Comparison of ENCODE assay signal across 1 cellular context in the genomic region with DNA sequence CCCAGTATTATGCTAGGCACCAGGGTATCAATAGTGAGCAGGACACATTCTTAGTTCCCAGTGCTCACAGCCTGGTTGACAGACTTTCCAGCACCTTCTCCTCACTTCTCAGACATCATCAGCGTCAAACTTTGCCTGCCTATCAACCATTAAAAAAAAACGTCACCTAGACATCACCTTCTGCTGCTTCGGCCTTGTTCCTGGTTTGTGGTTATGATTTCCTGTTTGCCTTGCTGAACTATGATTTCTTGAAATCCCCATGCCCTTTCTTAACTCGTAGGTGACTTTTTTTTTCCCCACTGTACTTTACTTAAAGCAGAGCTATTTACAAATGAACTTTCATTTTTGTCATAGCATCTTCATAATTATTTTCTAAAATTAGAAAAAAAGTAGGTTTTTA.
TF ChIP-seq lines count a peak whose summit lies in the region.

No MANE protein-coding gene starts in this region.

TF ChIP-seq in GM12878, 131 proteins besides CTCF, POLR2A, EP300 and RAD21 (continued from another document and continues in another):
- TF ChIP-seq, protein P1, sequence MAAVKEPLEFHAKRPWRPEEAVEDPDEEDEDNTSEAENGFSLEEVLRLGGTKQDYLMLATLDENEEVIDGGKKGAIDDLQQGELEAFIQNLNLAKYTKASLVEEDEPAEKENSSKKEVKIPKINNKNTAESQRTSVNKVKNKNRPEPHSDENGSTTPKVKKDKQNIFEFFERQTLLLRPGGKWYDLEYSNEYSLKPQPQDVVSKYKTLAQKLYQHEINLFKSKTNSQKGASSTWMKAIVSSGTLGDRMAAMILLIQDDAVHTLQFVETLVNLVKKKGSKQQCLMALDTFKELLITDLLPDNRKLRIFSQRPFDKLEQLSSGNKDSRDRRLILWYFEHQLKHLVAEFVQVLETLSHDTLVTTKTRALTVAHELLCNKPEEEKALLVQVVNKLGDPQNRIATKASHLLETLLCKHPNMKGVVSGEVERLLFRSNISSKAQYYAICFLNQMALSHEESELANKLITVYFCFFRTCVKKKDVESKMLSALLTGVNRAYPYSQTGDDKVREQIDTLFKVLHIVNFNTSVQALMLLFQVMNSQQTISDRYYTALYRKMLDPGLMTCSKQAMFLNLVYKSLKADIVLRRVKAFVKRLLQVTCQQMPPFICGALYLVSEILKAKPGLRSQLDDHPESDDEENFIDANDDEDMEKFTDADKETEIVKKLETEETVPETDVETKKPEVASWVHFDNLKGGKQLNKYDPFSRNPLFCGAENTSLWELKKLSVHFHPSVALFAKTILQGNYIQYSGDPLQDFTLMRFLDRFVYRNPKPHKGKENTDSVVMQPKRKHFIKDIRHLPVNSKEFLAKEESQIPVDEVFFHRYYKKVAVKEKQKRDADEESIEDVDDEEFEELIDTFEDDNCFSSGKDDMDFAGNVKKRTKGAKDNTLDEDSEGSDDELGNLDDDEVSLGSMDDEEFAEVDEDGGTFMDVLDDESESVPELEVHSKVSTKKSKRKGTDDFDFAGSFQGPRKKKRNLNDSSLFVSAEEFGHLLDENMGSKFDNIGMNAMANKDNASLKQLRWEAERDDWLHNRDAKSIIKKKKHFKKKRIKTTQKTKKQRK (IDR thresholded peaks at IDR 0.05; ENCODE audit: low read depth, low read length): no peak
- TF ChIP-seq IRF4 (IDR thresholded peaks at IDR 0.05; ENCODE audit: low read depth, low read length) (no peak), SP1 (IDR thresholded peaks at IDR 0.05; ENCODE audit: low read depth, low read length) (peak; percentile 29), PAX8 (IDR thresholded peaks at IDR 0.05) (no peak), MXI1 (IDR thresholded peaks at IDR 0.05; ENCODE audit: low read depth, low read length) (no peak), CHD1 (IDR thresholded peaks at IDR 0.05; ENCODE audit: low read depth, low read length) (no peak), MEF2A (IDR thresholded peaks at IDR 0.05; ENCODE audit: insufficient read depth, low read depth, low read length) (peak; percentile 62; the same call in 1 of the 2 replicates), BACH1 (IDR thresholded peaks at IDR 0.05; ENCODE audit: borderline replicate concordance) (no peak), SIX5 (IDR thresholded peaks at IDR 0.05; ENCODE audit: low read depth, low read length, severe bottlenecking) (no peak), GATAD2B (conservative IDR thresholded peaks at IDR 0.05; ENCODE audit: low read depth) (no peak), DPF2 (IDR thresholded peaks at IDR 0.05) (peak; percentile 76), HDAC2 (IDR thresholded peaks at IDR 0.05) (no peak), CEBPB (IDR thresholded peaks at IDR 0.05; ENCODE audit: borderline replicate concordance in 1 of 2, low read depth in 2 of 2, low read length in 2 of 2) (no peak), RELA (IDR thresholded peaks at IDR 0.05; ENCODE audit: borderline replicate concordance, partially characterized antibody) (no peak), YY1 (IDR thresholded peaks at IDR 0.05; ENCODE audit: low read depth, low read length) (0 out of 2 replicates have a peak, but pooled peaks have one; percentile 32), YBX1 (IDR thresholded peaks at IDR 0.05) (no peak), TAF1 (IDR thresholded peaks at IDR 0.05; ENCODE audit: borderline replicate concordance, low read depth, low read length) (no peak), EGR1 (IDR thresholded peaks at IDR 0.05; ENCODE audit: borderline replicate concordance in 1 of 2, low read depth in 2 of 2, low read length in 2 of 2) (no peak), CREM (IDR thresholded peaks at IDR 0.05; ENCODE audit: low read depth) (peak; percentile 73), NR2C2 (IDR thresholded peaks at IDR 0.05; ENCODE audit: borderline replicate concordance, control insufficient read depth, insufficient read length, low read depth) (no peak), BMI1 (IDR thresholded peaks at IDR 0.05; ENCODE audit: borderline replicate concordance) (peak; percentile 44; the same call in 1 of the 2 replicates), RCOR1 (conservative IDR thresholded peaks at IDR 0.05; ENCODE audit: low read depth, low read length) (no peak), STAT1 (conservative IDR thresholded peaks at IDR 0.05) (no peak), NFXL1 (IDR thresholded peaks at IDR 0.05; ENCODE audit: borderline replicate concordance) (no peak), MYB (IDR thresholded peaks at IDR 0.05; ENCODE audit: borderline replicate concordance, low read depth, low read length) (no peak), POLR2AphosphoS2 (IDR thresholded peaks at IDR 0.05; ENCODE audit: low read depth, low read length) (no peak), ZZZ3 (IDR thresholded peaks at IDR 0.05; ENCODE audit: control insufficient read depth, insufficient read length, low read depth) (no peak), EED (IDR thresholded peaks at IDR 0.05; ENCODE audit: low read depth) (peak; percentile 66; the same call in 1 of the 2 replicates), TCF3 (IDR thresholded peaks at IDR 0.05; ENCODE audit: borderline replicate concordance, insufficient read depth, low read depth, low read length) (no peak), NBN (IDR thresholded peaks at IDR 0.05) (peak; percentile 83), CBFB (IDR thresholded peaks at IDR 0.05; ENCODE audit: low read depth) (peak; percentile 78; the same call in 1 of the 2 replicates), WRNIP1 (IDR thresholded peaks at IDR 0.05; ENCODE audit: borderline replicate concordance, low read depth, low read length) (0 out of 2 replicates have a peak, but pooled peaks have one; percentile 62), SREBF1 (IDR thresholded peaks at IDR 0.05; ENCODE audit: low read length) (no peak), POU2F2 (IDR thresholded peaks at IDR 0.05; ENCODE audit: borderline replicate concordance, low read depth, low read length) (no peak; the same call in 2 of the 3 replicates), LARP7 (IDR thresholded peaks at IDR 0.05) (no peak), SUZ12 (IDR thresholded peaks at IDR 0.05; ENCODE audit: unreplicated experiment) (no peak)
- TF ChIP-seq, protein P2, sequence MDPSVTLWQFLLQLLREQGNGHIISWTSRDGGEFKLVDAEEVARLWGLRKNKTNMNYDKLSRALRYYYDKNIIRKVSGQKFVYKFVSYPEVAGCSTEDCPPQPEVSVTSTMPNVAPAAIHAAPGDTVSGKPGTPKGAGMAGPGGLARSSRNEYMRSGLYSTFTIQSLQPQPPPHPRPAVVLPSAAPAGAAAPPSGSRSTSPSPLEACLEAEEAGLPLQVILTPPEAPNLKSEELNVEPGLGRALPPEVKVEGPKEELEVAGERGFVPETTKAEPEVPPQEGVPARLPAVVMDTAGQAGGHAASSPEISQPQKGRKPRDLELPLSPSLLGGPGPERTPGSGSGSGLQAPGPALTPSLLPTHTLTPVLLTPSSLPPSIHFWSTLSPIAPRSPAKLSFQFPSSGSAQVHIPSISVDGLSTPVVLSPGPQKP (IDR thresholded peaks at IDR 0.05; ENCODE audit: low read depth, low read length): no peak
- TF ChIP-seq, protein P3, sequence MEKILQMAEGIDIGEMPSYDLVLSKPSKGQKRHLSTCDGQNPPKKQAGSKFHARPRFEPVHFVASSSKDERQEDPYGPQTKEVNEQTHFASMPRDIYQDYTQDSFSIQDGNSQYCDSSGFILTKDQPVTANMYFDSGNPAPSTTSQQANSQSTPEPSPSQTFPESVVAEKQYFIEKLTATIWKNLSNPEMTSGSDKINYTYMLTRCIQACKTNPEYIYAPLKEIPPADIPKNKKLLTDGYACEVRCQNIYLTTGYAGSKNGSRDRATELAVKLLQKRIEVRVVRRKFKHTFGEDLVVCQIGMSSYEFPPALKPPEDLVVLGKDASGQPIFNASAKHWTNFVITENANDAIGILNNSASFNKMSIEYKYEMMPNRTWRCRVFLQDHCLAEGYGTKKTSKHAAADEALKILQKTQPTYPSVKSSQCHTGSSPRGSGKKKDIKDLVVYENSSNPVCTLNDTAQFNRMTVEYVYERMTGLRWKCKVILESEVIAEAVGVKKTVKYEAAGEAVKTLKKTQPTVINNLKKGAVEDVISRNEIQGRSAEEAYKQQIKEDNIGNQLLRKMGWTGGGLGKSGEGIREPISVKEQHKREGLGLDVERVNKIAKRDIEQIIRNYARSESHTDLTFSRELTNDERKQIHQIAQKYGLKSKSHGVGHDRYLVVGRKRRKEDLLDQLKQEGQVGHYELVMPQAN (conservative IDR thresholded peaks at IDR 0.05): no peak
- TF ChIP-seq, protein P4, sequence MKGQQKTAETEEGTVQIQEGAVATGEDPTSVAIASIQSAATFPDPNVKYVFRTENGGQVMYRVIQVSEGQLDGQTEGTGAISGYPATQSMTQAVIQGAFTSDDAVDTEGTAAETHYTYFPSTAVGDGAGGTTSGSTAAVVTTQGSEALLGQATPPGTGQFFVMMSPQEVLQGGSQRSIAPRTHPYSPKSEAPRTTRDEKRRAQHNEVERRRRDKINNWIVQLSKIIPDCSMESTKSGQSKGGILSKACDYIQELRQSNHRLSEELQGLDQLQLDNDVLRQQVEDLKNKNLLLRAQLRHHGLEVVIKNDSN (IDR thresholded peaks at IDR 0.05; ENCODE audit: borderline replicate concordance, extremely low read length, insufficient read depth, low read depth, low read length): no peak
- TF ChIP-seq, protein P5, sequence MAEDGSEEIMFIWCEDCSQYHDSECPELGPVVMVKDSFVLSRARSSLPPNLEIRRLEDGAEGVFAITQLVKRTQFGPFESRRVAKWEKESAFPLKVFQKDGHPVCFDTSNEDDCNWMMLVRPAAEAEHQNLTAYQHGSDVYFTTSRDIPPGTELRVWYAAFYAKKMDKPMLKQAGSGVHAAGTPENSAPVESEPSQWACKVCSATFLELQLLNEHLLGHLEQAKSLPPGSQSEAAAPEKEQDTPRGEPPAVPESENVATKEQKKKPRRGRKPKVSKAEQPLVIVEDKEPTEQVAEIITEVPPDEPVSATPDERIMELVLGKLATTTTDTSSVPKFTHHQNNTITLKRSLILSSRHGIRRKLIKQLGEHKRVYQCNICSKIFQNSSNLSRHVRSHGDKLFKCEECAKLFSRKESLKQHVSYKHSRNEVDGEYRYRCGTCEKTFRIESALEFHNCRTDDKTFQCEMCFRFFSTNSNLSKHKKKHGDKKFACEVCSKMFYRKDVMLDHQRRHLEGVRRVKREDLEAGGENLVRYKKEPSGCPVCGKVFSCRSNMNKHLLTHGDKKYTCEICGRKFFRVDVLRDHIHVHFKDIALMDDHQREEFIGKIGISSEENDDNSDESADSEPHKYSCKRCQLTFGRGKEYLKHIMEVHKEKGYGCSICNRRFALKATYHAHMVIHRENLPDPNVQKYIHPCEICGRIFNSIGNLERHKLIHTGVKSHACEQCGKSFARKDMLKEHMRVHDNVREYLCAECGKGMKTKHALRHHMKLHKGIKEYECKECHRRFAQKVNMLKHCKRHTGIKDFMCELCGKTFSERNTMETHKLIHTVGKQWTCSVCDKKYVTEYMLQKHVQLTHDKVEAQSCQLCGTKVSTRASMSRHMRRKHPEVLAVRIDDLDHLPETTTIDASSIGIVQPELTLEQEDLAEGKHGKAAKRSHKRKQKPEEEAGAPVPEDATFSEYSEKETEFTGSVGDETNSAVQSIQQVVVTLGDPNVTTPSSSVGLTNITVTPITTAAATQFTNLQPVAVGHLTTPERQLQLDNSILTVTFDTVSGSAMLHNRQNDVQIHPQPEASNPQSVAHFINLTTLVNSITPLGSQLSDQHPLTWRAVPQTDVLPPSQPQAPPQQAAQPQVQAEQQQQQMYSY (CRISPR knock-in tag; IDR thresholded peaks at IDR 0.05): no peak
- TF ChIP-seq, protein P6, sequence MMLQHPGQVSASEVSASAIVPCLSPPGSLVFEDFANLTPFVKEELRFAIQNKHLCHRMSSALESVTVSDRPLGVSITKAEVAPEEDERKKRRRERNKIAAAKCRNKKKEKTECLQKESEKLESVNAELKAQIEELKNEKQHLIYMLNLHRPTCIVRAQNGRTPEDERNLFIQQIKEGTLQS (IDR thresholded peaks at IDR 0.05; ENCODE audit: borderline replicate concordance, extremely low read depth, low read depth, low read length): no peak
- TF ChIP-seq, protein P7, sequence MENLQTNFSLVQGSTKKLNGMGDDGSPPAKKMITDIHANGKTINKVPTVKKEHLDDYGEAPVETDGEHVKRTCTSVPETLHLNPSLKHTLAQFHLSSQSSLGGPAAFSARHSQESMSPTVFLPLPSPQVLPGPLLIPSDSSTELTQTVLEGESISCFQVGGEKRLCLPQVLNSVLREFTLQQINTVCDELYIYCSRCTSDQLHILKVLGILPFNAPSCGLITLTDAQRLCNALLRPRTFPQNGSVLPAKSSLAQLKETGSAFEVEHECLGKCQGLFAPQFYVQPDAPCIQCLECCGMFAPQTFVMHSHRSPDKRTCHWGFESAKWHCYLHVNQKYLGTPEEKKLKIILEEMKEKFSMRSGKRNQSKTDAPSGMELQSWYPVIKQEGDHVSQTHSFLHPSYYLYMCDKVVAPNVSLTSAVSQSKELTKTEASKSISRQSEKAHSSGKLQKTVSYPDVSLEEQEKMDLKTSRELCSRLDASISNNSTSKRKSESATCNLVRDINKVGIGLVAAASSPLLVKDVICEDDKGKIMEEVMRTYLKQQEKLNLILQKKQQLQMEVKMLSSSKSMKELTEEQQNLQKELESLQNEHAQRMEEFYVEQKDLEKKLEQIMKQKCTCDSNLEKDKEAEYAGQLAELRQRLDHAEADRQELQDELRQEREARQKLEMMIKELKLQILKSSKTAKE (IDR thresholded peaks at IDR 0.05; ENCODE audit: low read depth, poor library complexity, severe bottlenecking): peak; percentile 81
- TF ChIP-seq, protein P8, sequence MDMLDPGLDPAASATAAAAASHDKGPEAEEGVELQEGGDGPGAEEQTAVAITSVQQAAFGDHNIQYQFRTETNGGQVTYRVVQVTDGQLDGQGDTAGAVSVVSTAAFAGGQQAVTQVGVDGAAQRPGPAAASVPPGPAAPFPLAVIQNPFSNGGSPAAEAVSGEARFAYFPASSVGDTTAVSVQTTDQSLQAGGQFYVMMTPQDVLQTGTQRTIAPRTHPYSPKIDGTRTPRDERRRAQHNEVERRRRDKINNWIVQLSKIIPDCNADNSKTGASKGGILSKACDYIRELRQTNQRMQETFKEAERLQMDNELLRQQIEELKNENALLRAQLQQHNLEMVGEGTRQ (IDR thresholded peaks at IDR 0.05; ENCODE audit: borderline replicate concordance, low read depth, low read length): no peak
- TF ChIP-seq, protein P9, sequence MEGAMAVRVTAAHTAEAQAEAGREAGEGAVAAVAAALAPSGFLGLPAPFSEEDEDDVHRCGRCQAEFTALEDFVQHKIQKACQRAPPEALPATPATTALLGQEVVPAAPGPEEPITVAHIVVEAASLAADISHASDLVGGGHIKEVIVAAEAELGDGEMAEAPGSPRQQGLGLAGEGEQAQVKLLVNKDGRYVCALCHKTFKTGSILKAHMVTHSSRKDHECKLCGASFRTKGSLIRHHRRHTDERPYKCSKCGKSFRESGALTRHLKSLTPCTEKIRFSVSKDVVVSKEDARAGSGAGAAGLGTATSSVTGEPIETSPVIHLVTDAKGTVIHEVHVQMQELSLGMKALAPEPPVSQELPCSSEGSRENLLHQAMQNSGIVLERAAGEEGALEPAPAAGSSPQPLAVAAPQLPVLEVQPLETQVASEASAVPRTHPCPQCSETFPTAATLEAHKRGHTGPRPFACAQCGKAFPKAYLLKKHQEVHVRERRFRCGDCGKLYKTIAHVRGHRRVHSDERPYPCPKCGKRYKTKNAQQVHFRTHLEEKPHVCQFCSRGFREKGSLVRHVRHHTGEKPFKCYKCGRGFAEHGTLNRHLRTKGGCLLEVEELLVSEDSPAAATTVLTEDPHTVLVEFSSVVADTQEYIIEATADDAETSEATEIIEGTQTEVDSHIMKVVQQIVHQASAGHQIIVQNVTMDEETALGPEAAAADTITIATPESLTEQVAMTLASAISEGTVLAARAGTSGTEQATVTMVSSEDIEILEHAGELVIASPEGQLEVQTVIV (IDR thresholded peaks at IDR 0.05; ENCODE audit: borderline replicate concordance, partially characterized antibody): peak; percentile 13
